26 cellular contexts compared by ENCODE assay signal in the genomic region with DNA sequence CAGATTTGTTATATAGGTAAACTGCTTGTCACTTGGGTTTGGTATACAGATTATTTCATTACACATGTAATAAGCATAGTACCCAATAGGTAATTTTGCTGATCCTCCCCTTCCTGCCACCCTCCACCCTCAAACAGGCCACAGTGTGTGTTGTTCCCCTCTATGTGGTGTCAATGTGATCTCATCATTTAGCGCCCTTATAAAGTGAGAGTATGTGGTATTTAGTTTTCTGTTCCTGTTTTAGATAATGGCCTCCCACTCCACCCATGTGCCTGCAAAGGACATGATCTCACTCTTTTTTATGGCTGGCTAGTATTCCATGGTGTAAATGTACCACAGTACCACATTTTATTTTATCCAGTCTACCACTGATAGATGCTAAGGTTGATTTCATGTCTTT.
"Had no signal": no experiment of that assay in that cellular context is flagged by ENCODE, and none has a peak within 500 bp of the region (broad histone marks: within the 10 kb centered on the region; RNA-seq: fewer than 3 reads in every experiment).

No MANE protein-coding gene starts in this region.

- DNase-seq: stimulated activated CD4-positive, alpha-beta T cell treated with anti-CD3 and anti-CD28 coated beads, Interleukin-2, amount 100 ng/mL, for 48 hours; stimulated activated CD4-positive, alpha-beta T cell treated with anti-CD3 and anti-CD28 coated beads, Interleukin-4, amount 100 ng/mL, for 1 hour; stimulated activated CD4-positive, alpha-beta T cell treated with anti-CD3 and anti-CD28 coated beads, Interleukin-4, amount 100 ng/mL, for 24 hours; stimulated activated CD4-positive, alpha-beta T cell treated with anti-CD3 and anti-CD28 coated beads, Interleukin-4, amount 100 ng/mL, for 4 hours; stimulated activated CD8-positive, alpha-beta memory T cell treated with anti-CD3 and anti-CD28 coated beads, Interleukin-4, amount 100 ng/mL, for 48 hours; stimulated activated naive B cell treated with anti-CD40 and anti-IgM and Interleukin-4, amounts not matched to agents 10 μg/mL and 1 μg/mL and 100 μg/mL, for 72 hours; stimulated activated naive CD4-positive, alpha-beta T cell; stimulated activated naive CD4-positive, alpha-beta T cell treated with Interleukin-2 at 50 U/mL for 16 hours; stimulated activated naive CD8-positive, alpha-beta T cell treated with anti-CD3 and anti-CD28 coated beads, Interleukin-15, amount 100 ng/mL, for 72 hours; stimulated activated naive CD8-positive, alpha-beta T cell treated with anti-CD3 and anti-CD28 coated beads, Interleukin-15, Interleukin-2, amounts not matched to agents 100 U/mL and 50 U/mL, for 24 hours; stomach; substantia nigra; testis; thyroid gland; tibial artery; transverse colon; trophoblast cell; upper lobe of left lung; upper lobe of right lung; uterus had no signal

- H3K27me3 ChIP-seq: stomach, suprapubic skin, testis, thyroid gland, tibial artery, transverse colon, upper lobe of left lung, upper lobe of right lung, uterus, vagina had no signal

- H3K4me3 ChIP-seq: stomach, suprapubic skin, testis, thoracic aorta, thyroid gland, tibial artery, transverse colon, upper lobe of left lung, upper lobe of right lung, uterus, vagina had no signal

- H3K4me1 ChIP-seq: stomach, suprapubic skin, testis, thyroid gland, tibial artery, transverse colon, upper lobe of left lung, upper lobe of right lung, uterus, vagina had no signal

- H3K36me3 ChIP-seq: stomach, suprapubic skin, thoracic aorta, thyroid gland, tibial artery, transverse colon, upper lobe of left lung, upper lobe of right lung, uterus, vagina had no signal

- H3K9me3 ChIP-seq: suprapubic skin, testis, thoracic aorta, thyroid gland, tibial artery, transverse colon, upper lobe of right lung, uterus, vagina had no signal

- ATAC-seq: stimulated activated effector memory CD8-positive, alpha-beta T cell treated with anti-CD3 and anti-CD28 coated beads, Interleukin-12 subunit alpha, Interleukin-12 subunit beta, amount 100 ng/mL, for 72 hours; stimulated activated memory B cell treated with anti-CD40 and anti-IgM and Interleukin-4, amounts not matched to agents 10 μg/mL and 1 μg/mL and 100 μg/mL, for 72 hours; stimulated activated naive CD8-positive, alpha-beta T cell treated with anti-CD3 and anti-CD28 coated beads, Interleukin-15, amount 100 ng/mL, for 72 hours; stimulated activated naive CD8-positive, alpha-beta T cell treated with anti-CD3 and anti-CD28 coated beads, Interleukin-15, Interleukin-2, amounts not matched to agents 100 U/mL and 50 U/mL, for 24 hours; upper lobe of right lung had no signal

- FAIRE-seq: urothelium cell line had no signal

- H3K27ac ChIP-seq: stomach, suprapubic skin, testis, thoracic aorta, thyroid gland, tibial artery, transverse colon, upper lobe of left lung, upper lobe of right lung, uterus, vagina had no signal
